Comparison of ENCODE assay signal across 9 cellular contexts in the genomic region with DNA sequence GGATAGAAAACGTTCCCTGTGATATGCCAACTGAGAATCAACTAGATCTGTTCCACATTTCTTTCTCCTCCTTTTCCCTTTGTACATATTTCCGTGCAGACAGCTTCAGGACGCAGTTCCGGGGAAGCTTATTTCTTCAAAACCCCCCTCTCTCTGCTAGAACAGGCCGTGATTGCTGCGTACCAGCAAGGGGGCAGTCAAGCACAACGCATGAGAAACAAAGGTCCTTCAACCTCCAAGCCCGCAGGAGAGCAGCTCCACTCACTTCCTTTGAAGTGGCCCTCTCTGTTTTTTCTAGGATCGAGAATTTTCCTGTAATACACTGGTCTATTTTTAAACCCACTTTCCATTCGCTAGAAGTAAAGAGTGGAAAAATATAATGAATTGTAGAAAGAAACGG.
DNase-seq lines count a peak whose midpoint lies in the region; ATAC-seq, FAIRE-seq and TF ChIP-seq lines count a peak whose summit lies in the region.
"Had no signal": no experiment of that assay in that cellular context is flagged by ENCODE, and none has a peak within 500 bp of the region (broad histone marks: within the 10 kb centered on the region; RNA-seq: fewer than 3 reads in every experiment).

No MANE protein-coding gene starts in this region.

- no peak overlapping the region for H3K27ac Mint-ChIP-seq in astrocyte (ENCODE audit: unreplicated experiment)

- DNase-seq in COR-L47 (lab: John Stamatoyannopoulos, UW) (peak; percentile 26), MV-4-11 (lab: John Stamatoyannopoulos, UW) (peak; percentile 5), astrocyte (ENCODE audit: low read depth) (peak; percentile 63), iPS DF 4.7 (ENCODE audit: extremely low read depth, low spot score) (peak; percentile 58), substantia nigra (lab: John Stamatoyannopoulos, UW) (peak in 39 of 49 donors; percentile 1 to 74 (median 41)), Karpas-422 (no peak)
- DNase-seq in activated CD4-positive, CD25-positive, alpha-beta regulatory T cell (lab: John Stamatoyannopoulos, UW) = no peak

- no peaks in the 10 kb centered on the region for H3K9me2 ChIP-seq in Karpas-422 (replicated peaks; ENCODE audit: insufficient read depth, low read length)

- H3K36me3 Mint-ChIP-seq in astrocyte (ENCODE audit: low read depth, unreplicated experiment) = peaks cover 3% of the 10 kb centered on the region

- peak; percentile 48 for TF ChIP-seq CTCF in astrocyte (IDR thresholded peaks at IDR 0.05; ENCODE audit: insufficient read depth, low read depth, low read length)

- H2AFZ ChIP-seq in astrocyte (ENCODE audit: low read depth, low read length) = peak overlapping the region; percentile 43
- H2AFZ ChIP-seq in Karpas-422 (ENCODE audit: low read length) = no peak overlapping the region

- H3K79me2 ChIP-seq in astrocyte (ENCODE audit: insufficient read depth, low read length) (no peaks in the 10 kb centered on the region), Karpas-422 (ENCODE audit: low read length) (no peaks in the 10 kb centered on the region)

- H3K9ac ChIP-seq in astrocyte (ENCODE audit: low read length) (no peak overlapping the region), Karpas-422 (ENCODE audit: low read length) (no peak overlapping the region)

- no peaks in the 10 kb centered on the region for H3K4me1 Mint-ChIP-seq in astrocyte (ENCODE audit: low read depth, unreplicated experiment)

- H3K4me2 ChIP-seq in astrocyte (ENCODE audit: low read length) (peak overlapping the region; percentile 48), Karpas-422 (ENCODE audit: low read depth, low read length, poor library complexity, severe bottlenecking) (no peak overlapping the region)

- no peaks in the 10 kb centered on the region for H3K4me1 ChIP-seq in astrocyte (ENCODE audit: insufficient read depth, low read length)
- H3K4me1 ChIP-seq in Karpas-422 (ENCODE audit: low read length) = no peaks in the 10 kb centered on the region

- no peaks in the 10 kb centered on the region for H3K36me3 ChIP-seq in astrocyte (ENCODE audit: insufficient read depth, low read length)
- no peaks in the 10 kb centered on the region for H3K36me3 ChIP-seq in Karpas-422 (ENCODE audit: insufficient read depth, low read length)

- H3K27me3 ChIP-seq in astrocyte (ENCODE audit: insufficient read depth, low read length) (no peaks in the 10 kb centered on the region), Karpas-422 (ENCODE audit: low read length) (no peaks in the 10 kb centered on the region)

- peak; percentile 47 for FAIRE-seq in astrocyte (lab: Jason Lieb, UNC)

- H4K20me1 ChIP-seq in astrocyte (ENCODE audit: insufficient read depth, low read length) (no peaks in the 10 kb centered on the region), Karpas-422 (ENCODE audit: insufficient read depth, low read depth, low read length) (no peaks in the 10 kb centered on the region)

- peaks cover 4% of the 10 kb centered on the region for H3K27me3 Mint-ChIP-seq in astrocyte (ENCODE audit: low read depth, unreplicated experiment)

- no peak overlapping the region for H3K4me3 ChIP-seq in astrocyte (ENCODE audit: insufficient read depth, low read depth, low read length)
- no peak overlapping the region for H3K4me3 ChIP-seq in Karpas-422 (ENCODE audit: low read length)

- ATAC-seq in HG02798 (IDR thresholded peaks at IDR 0.05; ENCODE audit: poor library complexity, unreplicated experiment) = no peak

- H3K9me3 Mint-ChIP-seq in astrocyte (ENCODE audit: unreplicated experiment) = peaks cover 13% of the 10 kb centered on the region

- H3K9me3 ChIP-seq in astrocyte (ENCODE audit: insufficient read depth, low read depth, low read length) (no peaks in the 10 kb centered on the region), Karpas-422 (ENCODE audit: low read length) (no peaks in the 10 kb centered on the region)

- H3K27ac ChIP-seq in astrocyte (ENCODE audit: low read depth, low read length) = no peak overlapping the region
- H3K27ac ChIP-seq in substantia nigra (ENCODE audit: low read depth, low read length, poor library complexity, severe bottlenecking) = no peak overlapping the region
- no peak overlapping the region for H3K27ac ChIP-seq in Karpas-422 (ENCODE audit: low read length)
- H3K27ac ChIP-seq: HL-60 had no signal

- H3K4me3 Mint-ChIP-seq in astrocyte (ENCODE audit: unreplicated experiment) = no peak overlapping the region

Comparison
In these comparisons a context has a peak if more than half of its experiments do, and no peak if none do; other contexts are left out.
1. DNase-seq: peak in COR-L47 (single experiment), MV-4-11 (single experiment), astrocyte (single experiment), iPS DF 4.7 (single experiment) and substantia nigra (39 of 49); none in Karpas-422 (single experiment) and activated CD4-positive, CD25-positive, alpha-beta regulatory T cell (0 of 4).